In genomic region chr4:123378794-123379193, GRCh38 we compare ENCODE assay signal across 19 cellular contexts.
"Had no signal": no experiment of that assay in that cellular context is flagged by ENCODE, and none has a peak within 500 bp of the region (broad histone marks: within the 10 kb centered on the region; RNA-seq: fewer than 3 reads in every experiment).

No MANE protein-coding gene starts in this region.

- H3K36me3 ChIP-seq: brain microvascular endothelial cell, heart right ventricle, left lung, tibial nerve, uterus had no signal

- DNase-seq: activated CD4-positive, alpha-beta T cell treated with anti-CD3 and anti-CD28 coated beads, Interleukin-2, amount 10 ng/mL, durations not matched to agents 24 days and 14 days; activated CD8-positive, alpha-beta T cell treated with anti-CD3 and anti-CD28 coated beads, Interleukin-2, amount 10 ng/mL, durations not matched to agents 7 days and 5 days; activated naive CD4-positive, alpha-beta T cell treated with anti-CD3 and anti-CD28 coated beads for 36 hours; activated naive CD8-positive, alpha-beta T cell treated with anti-CD3 and anti-CD28 coated beads, Interleukin-2, amount 50 U/mL, for 24 hours; activated T-cell treated with anti-CD3 and anti-CD28 coated beads, Interleukin-2, amount 50 U/mL, for 24 hours; aorta; brain microvascular endothelial cell; heart right ventricle; left lung; T-helper 1 cell; T1000; uterus had no signal

- ATAC-seq: activated CD8-positive, alpha-beta T cell treated with anti-CD3 and anti-CD28 coated beads, Interleukin-2, amount 10 ng/mL, durations not matched to agents 7 days and 5 days; activated naive CD8-positive, alpha-beta T cell treated with anti-CD3 and anti-CD28 coated beads, Interleukin-2, amount 50 U/mL, for 24 hours; esophagus mucosa; heart right ventricle; left lung had no signal

- H3K27ac Mint-ChIP-seq: activated CD4-positive, alpha-beta T cell treated with anti-CD3 and anti-CD28 coated beads, Interleukin-2, amount 10 ng/mL, durations not matched to agents 24 days and 14 days; activated CD8-positive, alpha-beta T cell treated with anti-CD3 and anti-CD28 coated beads, Interleukin-2, amount 10 ng/mL, durations not matched to agents 7 days and 5 days; activated naive CD4-positive, alpha-beta T cell treated with anti-CD3 and anti-CD28 coated beads for 36 hours; activated naive CD8-positive, alpha-beta T cell treated with anti-CD3 and anti-CD28 coated beads, Interleukin-2, amount 50 U/mL, for 24 hours; activated T-cell treated with anti-CD3 and anti-CD28 coated beads, Interleukin-2, amount 50 U/mL, for 24 hours; activated T-helper 2 cell treated with anti-CD3 and anti-CD28 coated beads, Interferon-gamma antibody, Interleukin-2, Interleukin-4, amounts not matched to agents 10 μg/mL and 5 μg/mL and 100 μg/mL, durations not matched to agents 14 hours and 24 hours and 36 hours; progenitor cell of endocrine pancreas; stimulated activated naive CD8-positive, alpha-beta T cell treated with anti-CD3 and anti-CD28 coated beads, Interleukin-15, Interleukin-2, amounts not matched to agents 100 ng/mL and 50 ng/mL, for 24 hours had no signal

- H3K9me3 Mint-ChIP-seq: activated CD4-positive, alpha-beta T cell treated with anti-CD3 and anti-CD28 coated beads, Interleukin-2, amount 10 ng/mL, durations not matched to agents 24 days and 14 days; activated naive CD4-positive, alpha-beta T cell treated with anti-CD3 and anti-CD28 coated beads for 36 hours; activated T-helper 2 cell treated with anti-CD3 and anti-CD28 coated beads, Interferon-gamma antibody, Interleukin-2, Interleukin-4, amounts not matched to agents 10 μg/mL and 5 μg/mL and 100 μg/mL, durations not matched to agents 14 hours and 24 hours and 36 hours; central memory CD8-positive, alpha-beta T cell had no signal

- H3K27me3 ChIP-seq: brain microvascular endothelial cell, heart right ventricle, left lung, tibial nerve, uterus had no signal

- H3K4me3 ChIP-seq: coronary artery, heart right ventricle, left lung, tibial nerve, uterus had no signal

- H3K27me3 Mint-ChIP-seq: progenitor cell of endocrine pancreas; stimulated activated naive CD8-positive, alpha-beta T cell treated with anti-CD3 and anti-CD28 coated beads, Interleukin-15, Interleukin-2, amounts not matched to agents 100 ng/mL and 50 ng/mL, for 24 hours had no signal

- H3K4me1 ChIP-seq: heart right ventricle, left lung, tibial nerve, uterus had no signal

- H3K9me3 ChIP-seq: left lung, tibial nerve, uterus had no signal

- H3K4me3 Mint-ChIP-seq: activated CD4-positive, alpha-beta T cell treated with anti-CD3 and anti-CD28 coated beads, Interleukin-2, amount 10 ng/mL, durations not matched to agents 24 days and 14 days; activated CD8-positive, alpha-beta T cell treated with anti-CD3 and anti-CD28 coated beads, Interleukin-2, amount 10 ng/mL, durations not matched to agents 7 days and 5 days; activated naive CD4-positive, alpha-beta T cell treated with anti-CD3 and anti-CD28 coated beads for 36 hours; activated naive CD8-positive, alpha-beta T cell treated with anti-CD3 and anti-CD28 coated beads, Interleukin-2, amount 50 U/mL, for 24 hours; activated T-cell treated with anti-CD3 and anti-CD28 coated beads, Interleukin-2, amount 50 U/mL, for 24 hours; central memory CD8-positive, alpha-beta T cell; stimulated activated naive CD8-positive, alpha-beta T cell treated with anti-CD3 and anti-CD28 coated beads, Interleukin-15, Interleukin-2, amounts not matched to agents 100 ng/mL and 50 ng/mL, for 24 hours had no signal

- H3K27ac ChIP-seq: brain microvascular endothelial cell, coronary artery, heart right ventricle, left lung, tibial nerve, uterus had no signal

- H3K4me1 Mint-ChIP-seq: activated naive CD8-positive, alpha-beta T cell treated with anti-CD3 and anti-CD28 coated beads, Interleukin-2, amount 50 U/mL, for 24 hours; central memory CD8-positive, alpha-beta T cell had no signal
